In the genomic region with DNA sequence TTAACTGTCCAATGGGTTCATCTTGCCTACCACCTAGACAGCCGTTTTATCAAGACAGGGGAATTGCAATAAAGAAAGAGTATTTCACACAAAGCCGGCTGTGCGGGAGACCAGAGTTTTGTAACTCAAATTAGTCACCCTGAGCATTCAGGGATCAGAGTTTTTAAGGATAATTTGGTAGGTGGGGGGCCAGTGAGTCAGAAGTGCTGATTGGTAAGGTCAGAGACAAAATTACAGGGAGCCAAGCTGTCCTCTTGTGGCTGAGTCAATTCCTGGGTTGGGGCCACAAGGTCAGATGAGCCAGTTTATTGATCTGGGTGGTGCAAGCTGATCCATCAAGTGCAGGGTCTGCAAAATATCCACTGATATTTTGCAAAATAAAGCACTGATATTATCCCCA, we compare ENCODE assay signal across 21 cellular contexts. TPM values are rescaled to one million over a fixed set of nuclear protein-coding genes. Genes with fewer than 3 reads are reported as not detected.
DNase-seq lines count a peak whose midpoint lies in the region; ATAC-seq and TF ChIP-seq lines count a peak whose summit lies in the region.
"Had no signal": no experiment of that assay in that cellular context is flagged by ENCODE, and none has a peak within 500 bp of the region (broad histone marks: within the 10 kb centered on the region; RNA-seq: fewer than 3 reads in every experiment).

No MANE protein-coding gene starts in this region.

- H3K9me3 Mint-ChIP-seq in GM23338 (no peaks in the 10 kb centered on the region), neural progenitor cell (no peaks in the 10 kb centered on the region)
- peaks cover 0 to 5% of the 10 kb centered on the region in 2 donors for H3K9me3 Mint-ChIP-seq in stimulated activated naive B cell treated with anti-CD40 and anti-IgM and Interleukin-4, amounts not matched to agents 10 μg/mL and 1 μg/mL and 100 μg/mL, for 72 hours
- H3K9me3 Mint-ChIP-seq: activated naive CD8-positive, alpha-beta T cell treated with anti-CD3 and anti-CD28 coated beads, Interleukin-2, amount 10 ng/mL, durations not matched to agents 7 days and 5 days; activated T-helper 2 cell treated with anti-CD3 and anti-CD28 coated beads, Interferon-gamma antibody, Interleukin-2, Interleukin-4, amounts not matched to agents 10 μg/mL and 5 μg/mL and 100 μg/mL, durations not matched to agents 14 hours and 24 hours and 36 hours had no signal

- H3K4me3 Mint-ChIP-seq in GM23338, result no peak overlapping the region
- no peak overlapping the region for H3K4me3 Mint-ChIP-seq in neural progenitor cell
- no peak overlapping the region for H3K4me3 Mint-ChIP-seq in stimulated activated naive B cell treated with anti-CD40 and anti-IgM and Interleukin-4, amounts not matched to agents 10 μg/mL and 1 μg/mL and 100 μg/mL, for 72 hours
- H3K4me3 Mint-ChIP-seq: activated naive CD8-positive, alpha-beta T cell treated with anti-CD3 and anti-CD28 coated beads, Interleukin-2, amount 10 ng/mL, durations not matched to agents 7 days and 5 days; IgD-negative memory B cell had no signal

- no peak for ATAC-seq in GM23338
- no peak for ATAC-seq in stimulated activated naive B cell treated with anti-CD40 and anti-IgM and Interleukin-4, amounts not matched to agents 10 μg/mL and 1 μg/mL and 100 μg/mL, for 72 hours (replicated peaks)
- ATAC-seq: lower lobe of right lung; stimulated activated naive CD8-positive, alpha-beta T cell treated with anti-CD3 and anti-CD28 coated beads, Interleukin-15, Interleukin-2, amounts not matched to agents 100 U/mL and 50 U/mL, for 24 hours had no signal

- H3K36me3 ChIP-seq in GM23338 (ENCODE audit: insufficient read depth) (no peaks in the 10 kb centered on the region; the same call in 1 of the 2 replicates), neural progenitor cell (no peaks in the 10 kb centered on the region)
- H3K36me3 ChIP-seq: heart right ventricle, lower lobe of right lung, sigmoid colon, tibial nerve had no signal

- H3K27me3 Mint-ChIP-seq in GM23338 (ENCODE audit: insufficient read depth, low read depth, poor library complexity) (no peaks in the 10 kb centered on the region), neural progenitor cell (ENCODE audit: insufficient read depth, low read depth) (no peaks in the 10 kb centered on the region)
- H3K27me3 Mint-ChIP-seq in stimulated activated naive B cell treated with anti-CD40 and anti-IgM and Interleukin-4, amounts not matched to agents 10 μg/mL and 1 μg/mL and 100 μg/mL, for 72 hours, result no peaks in the 10 kb centered on the region

- no peak overlapping the region for H3K9ac ChIP-seq in neural progenitor cell
- H3K9ac ChIP-seq: parathyroid adenoma had no signal

- no peaks in the 10 kb centered on the region; the same call in 1 of the 2 replicates for H3K9me2 ChIP-seq in GM23338 (ENCODE audit: insufficient read depth)

- DNase-seq in GM23338 (ENCODE audit: low spot score), result no peak
- DNase-seq in T1000 (lab: John Stamatoyannopoulos, UW), result peak; percentile 76
- DNase-seq in fibroblast of gingiva (ENCODE audit: low read depth), result peak; percentile 42
- DNase-seq in neural progenitor cell (ENCODE audit: low spot score), result no peak
- no peak for DNase-seq in middle frontal gyrus (ENCODE audit: extremely low spot score, low spot score)
- DNase-seq in NCI-H1105 treated with DMSO at 0.1 percent for 48 hours (lab: John Stamatoyannopoulos, UW), result no peak
- no peak for DNase-seq in DMS53 (lab: John Stamatoyannopoulos, UW)
- DNase-seq in stimulated activated naive B cell treated with anti-CD40 and anti-IgM and Interleukin-4, amounts not matched to agents 10 μg/mL and 1 μg/mL and 100 μg/mL, for 72 hours, result no peak
- DNase-seq: activated CD4-positive, alpha-beta T cell treated with anti-CD3 and anti-CD28 coated beads for 4 hours; activated naive CD8-positive, alpha-beta T cell treated with anti-CD3 and anti-CD28 coated beads, Interleukin-2, amount 10 ng/mL, durations not matched to agents 7 days and 5 days; heart right ventricle; lower lobe of right lung; NCI-H2029; NCI-H446; sigmoid colon; stimulated activated CD4-positive, alpha-beta T cell treated with anti-CD3 and anti-CD28 coated beads, Interleukin-1b, Interleukin-23, amount 100 ng/mL, for 48 hours; stimulated activated naive CD8-positive, alpha-beta T cell treated with anti-CD3 and anti-CD28 coated beads, Interleukin-15, Interleukin-2, amounts not matched to agents 100 U/mL and 50 U/mL, for 24 hours had no signal

- H3K9me3 ChIP-seq in neural progenitor cell (ENCODE audit: low read depth), result no peaks in the 10 kb centered on the region
- H3K9me3 ChIP-seq: lower lobe of right lung had no signal

- H3K27ac ChIP-seq in GM23338 (ENCODE audit: low read depth) (no peak overlapping the region), neural progenitor cell (no peak overlapping the region)

- H3K4me3 ChIP-seq in GM23338 (no peak overlapping the region), neural progenitor cell (no peak overlapping the region)
- H3K4me3 ChIP-seq: lower lobe of right lung, tibial nerve had no signal

- H4K20me1 ChIP-seq in GM23338 (replicated peaks; ENCODE audit: insufficient read depth), result no peaks in the 10 kb centered on the region
- H4K20me1 ChIP-seq in neural progenitor cell (ENCODE audit: low read depth), result no peaks in the 10 kb centered on the region

- H3K79me2 ChIP-seq in GM23338 (replicated peaks; ENCODE audit: insufficient read depth), result no peaks in the 10 kb centered on the region
- no peaks in the 10 kb centered on the region for H3K79me2 ChIP-seq in neural progenitor cell (ENCODE audit: low read depth)
- H3K79me2 ChIP-seq: parathyroid adenoma had no signal

- H2AFZ ChIP-seq in GM23338 (0 out of 2 replicates have a peak overlapping the region, but pooled peaks have one; percentile 56), neural progenitor cell (replicated peaks) (no peak overlapping the region)
- H2AFZ ChIP-seq: parathyroid adenoma had no signal

- H3K4me1 Mint-ChIP-seq in GM23338, result peaks cover 9% of the 10 kb centered on the region
- H3K4me1 Mint-ChIP-seq in neural progenitor cell, result peaks cover 5% of the 10 kb centered on the region
- H3K4me1 Mint-ChIP-seq in stimulated activated naive B cell treated with anti-CD40 and anti-IgM and Interleukin-4, amounts not matched to agents 10 μg/mL and 1 μg/mL and 100 μg/mL, for 72 hours, result peaks cover 15 to 31% of the 10 kb centered on the region in 2 donors
- H3K4me1 Mint-ChIP-seq: activated naive CD8-positive, alpha-beta T cell treated with anti-CD3 and anti-CD28 coated beads, Interleukin-2, amount 10 ng/mL, durations not matched to agents 7 days and 5 days had no signal

- H3F3A ChIP-seq in GM23338 (replicated peaks; ENCODE audit: low read depth) (no peaks in the 10 kb centered on the region), neural progenitor cell (ENCODE audit: low read depth) (no peaks in the 10 kb centered on the region)

- H3K27me3 ChIP-seq in GM23338 (ENCODE audit: insufficient read depth) (no peaks in the 10 kb centered on the region), neural progenitor cell (no peaks in the 10 kb centered on the region)
- H3K27me3 ChIP-seq: heart right ventricle, sigmoid colon, tibial nerve had no signal

- H3K36me3 Mint-ChIP-seq in GM23338 (ENCODE audit: low read depth) (no peaks in the 10 kb centered on the region), neural progenitor cell (no peaks in the 10 kb centered on the region)
- peaks cover 0 to 4% of the 10 kb centered on the region in 2 donors for H3K36me3 Mint-ChIP-seq in stimulated activated naive B cell treated with anti-CD40 and anti-IgM and Interleukin-4, amounts not matched to agents 10 μg/mL and 1 μg/mL and 100 μg/mL, for 72 hours
- H3K36me3 Mint-ChIP-seq: activated naive CD8-positive, alpha-beta T cell treated with anti-CD3 and anti-CD28 coated beads, Interleukin-2, amount 10 ng/mL, durations not matched to agents 7 days and 5 days; IgD-negative memory B cell had no signal

- no peak for TF ChIP-seq CTCF in GM23338 (conservative IDR thresholded peaks at IDR 0.05; ENCODE audit: low read depth in 2 of 2)
- no peak for TF ChIP-seq CTCF in neural progenitor cell (IDR thresholded peaks at IDR 0.05)

- no peak overlapping the region for H3K4me2 ChIP-seq in GM23338
- no peak overlapping the region for H3K4me2 ChIP-seq in neural progenitor cell

- no peak overlapping the region for H3K27ac Mint-ChIP-seq in GM23338
- peak overlapping the region; percentile 31 for H3K27ac Mint-ChIP-seq in neural progenitor cell
- no peak overlapping the region for H3K27ac Mint-ChIP-seq in stimulated activated naive B cell treated with anti-CD40 and anti-IgM and Interleukin-4, amounts not matched to agents 10 μg/mL and 1 μg/mL and 100 μg/mL, for 72 hours
- H3K27ac Mint-ChIP-seq: activated naive CD8-positive, alpha-beta T cell treated with anti-CD3 and anti-CD28 coated beads, Interleukin-2, amount 10 ng/mL, durations not matched to agents 7 days and 5 days; activated T-helper 2 cell treated with anti-CD3 and anti-CD28 coated beads, Interferon-gamma antibody, Interleukin-2, Interleukin-4, amounts not matched to agents 10 μg/mL and 5 μg/mL and 100 μg/mL, durations not matched to agents 14 hours and 24 hours and 36 hours had no signal

- H3K4me1 ChIP-seq in GM23338 (ENCODE audit: insufficient read depth) (peaks cover 5% of the 10 kb centered on the region; the same call in 1 of the 2 replicates), neural progenitor cell (no peaks in the 10 kb centered on the region)
- H3K4me1 ChIP-seq: lower lobe of right lung, parathyroid adenoma had no signal

TF ChIP-seq in GM23338, 12 proteins besides CTCF, POLR2A, EP300 and RAD21 (continues in another document):
- TF ChIP-seq ZNF331 (CRISPR knock-in tag; IDR thresholded peaks at IDR 0.05; ENCODE audit: low read depth), result no peak
- TF ChIP-seq, protein P1, sequence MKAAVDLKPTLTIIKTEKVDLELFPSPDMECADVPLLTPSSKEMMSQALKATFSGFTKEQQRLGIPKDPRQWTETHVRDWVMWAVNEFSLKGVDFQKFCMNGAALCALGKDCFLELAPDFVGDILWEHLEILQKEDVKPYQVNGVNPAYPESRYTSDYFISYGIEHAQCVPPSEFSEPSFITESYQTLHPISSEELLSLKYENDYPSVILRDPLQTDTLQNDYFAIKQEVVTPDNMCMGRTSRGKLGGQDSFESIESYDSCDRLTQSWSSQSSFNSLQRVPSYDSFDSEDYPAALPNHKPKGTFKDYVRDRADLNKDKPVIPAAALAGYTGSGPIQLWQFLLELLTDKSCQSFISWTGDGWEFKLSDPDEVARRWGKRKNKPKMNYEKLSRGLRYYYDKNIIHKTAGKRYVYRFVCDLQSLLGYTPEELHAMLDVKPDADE (IDR thresholded peaks at IDR 0.05), result no peak

RNA-seq across cellular contexts. Expression of a gene that starts 29.9 kb away (rescaled TPM):
- total RNA-seq in GM23338 (2014; rRNA removed; shearing (Covaris generic)), result 6.4 and 8.4 TPM in 2 replicates
- polyA plus RNA-seq in GM23338 (2016; fragmentation: Nextera tagmentation; extraction: Ambion mirVana), result 1.9 and 2.0 TPM in 2 replicates
- 1.6 and 5.6 TPM in 2 replicates for total RNA-seq in neural progenitor cell (ENCODE audit: low replicate concordance)

Comparison
In these comparisons a context has a peak if more than half of its experiments do, and no peak if none do; other contexts are left out.
1. DNase-seq: peak in T1000 (single experiment) and fibroblast of gingiva (single experiment); none in GM23338 (single experiment), neural progenitor cell (single experiment), middle frontal gyrus (single experiment), NCI-H1105 treated with DMSO at 0.1 percent for 48 hours (single experiment), DMS53 (single experiment) and stimulated activated naive B cell treated with anti-CD40 and anti-IgM and Interleukin-4, amounts not matched to agents 10 μg/mL and 1 μg/mL and 100 μg/mL, for 72 hours (single experiment).